1 cellular context compared by ENCODE assay signal in the genomic region with DNA sequence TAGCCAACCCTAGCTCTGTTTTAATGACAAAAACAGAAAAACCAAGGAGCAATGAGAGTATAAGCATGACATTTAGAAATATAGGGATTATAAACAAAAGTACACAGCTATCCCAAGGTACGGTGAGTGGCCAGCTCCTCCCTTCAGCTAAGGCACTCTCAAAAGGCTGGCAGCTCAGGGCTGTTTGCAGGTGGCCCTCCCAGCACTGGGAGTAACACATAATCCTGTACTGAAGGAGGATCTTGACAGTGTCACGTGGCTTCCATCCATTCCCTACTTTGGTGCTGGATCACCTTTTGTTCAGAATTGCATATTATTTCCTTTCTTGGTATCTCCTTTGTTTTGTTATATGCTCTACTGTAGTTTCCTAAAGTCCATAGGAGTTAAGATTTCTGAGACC.
TF ChIP-seq lines count a peak whose summit lies in the region.

No MANE protein-coding gene starts in this region.

TF ChIP-seq in GM23338, 12 proteins besides CTCF, POLR2A, EP300 and RAD21 (continued from another document):
- TF ChIP-seq, protein P1, sequence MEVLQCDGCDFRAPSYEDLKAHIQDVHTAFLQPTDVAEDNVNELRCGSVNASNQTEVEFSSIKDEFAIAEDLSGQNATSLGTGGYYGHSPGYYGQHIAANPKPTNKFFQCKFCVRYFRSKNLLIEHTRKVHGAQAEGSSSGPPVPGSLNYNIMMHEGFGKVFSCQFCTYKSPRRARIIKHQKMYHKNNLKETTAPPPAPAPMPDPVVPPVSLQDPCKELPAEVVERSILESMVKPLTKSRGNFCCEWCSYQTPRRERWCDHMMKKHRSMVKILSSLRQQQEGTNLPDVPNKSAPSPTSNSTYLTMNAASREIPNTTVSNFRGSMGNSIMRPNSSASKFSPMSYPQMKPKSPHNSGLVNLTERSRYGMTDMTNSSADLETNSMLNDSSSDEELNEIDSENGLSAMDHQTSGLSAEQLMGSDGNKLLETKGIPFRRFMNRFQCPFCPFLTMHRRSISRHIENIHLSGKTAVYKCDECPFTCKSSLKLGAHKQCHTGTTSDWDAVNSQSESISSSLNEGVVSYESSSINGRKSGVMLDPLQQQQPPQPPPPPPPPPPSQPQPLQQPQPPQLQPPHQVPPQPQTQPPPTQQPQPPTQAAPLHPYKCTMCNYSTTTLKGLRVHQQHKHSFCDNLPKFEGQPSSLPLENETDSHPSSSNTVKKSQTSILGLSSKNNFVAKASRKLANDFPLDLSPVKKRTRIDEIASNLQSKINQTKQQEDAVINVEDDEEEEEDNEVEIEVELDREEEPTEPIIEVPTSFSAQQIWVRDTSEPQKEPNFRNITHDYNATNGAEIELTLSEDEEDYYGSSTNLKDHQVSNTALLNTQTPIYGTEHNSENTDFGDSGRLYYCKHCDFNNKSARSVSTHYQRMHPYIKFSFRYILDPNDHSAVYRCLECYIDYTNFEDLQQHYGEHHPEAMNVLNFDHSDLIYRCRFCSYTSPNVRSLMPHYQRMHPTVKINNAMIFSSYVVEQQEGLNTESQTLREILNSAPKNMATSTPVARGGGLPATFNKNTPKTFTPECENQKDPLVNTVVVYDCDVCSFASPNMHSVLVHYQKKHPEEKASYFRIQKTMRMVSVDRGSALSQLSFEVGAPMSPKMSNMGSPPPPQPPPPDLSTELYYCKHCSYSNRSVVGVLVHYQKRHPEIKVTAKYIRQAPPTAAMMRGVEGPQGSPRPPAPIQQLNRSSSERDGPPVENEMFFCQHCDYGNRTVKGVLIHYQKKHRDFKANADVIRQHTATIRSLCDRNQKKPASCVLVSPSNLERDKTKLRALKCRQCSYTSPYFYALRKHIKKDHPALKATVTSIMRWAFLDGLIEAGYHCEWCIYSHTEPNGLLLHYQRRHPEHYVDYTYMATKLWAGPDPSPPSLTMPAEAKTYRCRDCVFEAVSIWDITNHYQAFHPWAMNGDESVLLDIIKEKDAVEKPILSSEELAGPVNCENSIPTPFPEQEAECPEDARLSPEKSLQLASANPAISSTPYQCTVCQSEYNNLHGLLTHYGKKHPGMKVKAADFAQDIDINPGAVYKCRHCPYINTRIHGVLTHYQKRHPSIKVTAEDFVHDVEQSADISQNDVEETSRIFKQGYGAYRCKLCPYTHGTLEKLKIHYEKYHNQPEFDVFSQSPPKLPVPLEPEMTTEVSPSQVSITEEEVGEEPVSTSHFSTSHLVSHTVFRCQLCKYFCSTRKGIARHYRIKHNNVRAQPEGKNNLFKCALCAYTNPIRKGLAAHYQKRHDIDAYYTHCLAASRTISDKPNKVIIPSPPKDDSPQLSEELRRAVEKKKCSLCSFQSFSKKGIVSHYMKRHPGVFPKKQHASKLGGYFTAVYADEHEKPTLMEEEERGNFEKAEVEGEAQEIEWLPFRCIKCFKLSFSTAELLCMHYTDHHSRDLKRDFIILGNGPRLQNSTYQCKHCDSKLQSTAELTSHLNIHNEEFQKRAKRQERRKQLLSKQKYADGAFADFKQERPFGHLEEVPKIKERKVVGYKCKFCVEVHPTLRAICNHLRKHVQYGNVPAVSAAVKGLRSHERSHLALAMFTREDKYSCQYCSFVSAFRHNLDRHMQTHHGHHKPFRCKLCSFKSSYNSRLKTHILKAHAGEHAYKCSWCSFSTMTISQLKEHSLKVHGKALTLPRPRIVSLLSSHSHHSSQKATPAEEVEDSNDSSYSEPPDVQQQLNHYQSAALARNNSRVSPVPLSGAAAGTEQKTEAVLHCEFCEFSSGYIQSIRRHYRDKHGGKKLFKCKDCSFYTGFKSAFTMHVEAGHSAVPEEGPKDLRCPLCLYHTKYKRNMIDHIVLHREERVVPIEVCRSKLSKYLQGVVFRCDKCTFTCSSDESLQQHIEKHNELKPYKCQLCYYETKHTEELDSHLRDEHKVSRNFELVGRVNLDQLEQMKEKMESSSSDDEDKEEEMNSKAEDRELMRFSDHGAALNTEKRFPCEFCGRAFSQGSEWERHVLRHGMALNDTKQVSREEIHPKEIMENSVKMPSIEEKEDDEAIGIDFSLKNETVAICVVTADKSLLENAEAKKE (CRISPR knock-in tag; IDR thresholded peaks at IDR 0.05), result no peak
- no peak for TF ChIP-seq EZH2 (IDR thresholded peaks at IDR 0.05; ENCODE audit: low read depth, unreplicated experiment)
- no peak for TF ChIP-seq EZH2phosphoT487 (IDR thresholded peaks at IDR 0.05; ENCODE audit: unreplicated experiment)
- TF ChIP-seq STAT1 (IDR thresholded peaks at IDR 0.05; ENCODE audit: unreplicated experiment), result no peak
- no peak for TF ChIP-seq POLR2AphosphoS5 (IDR thresholded peaks at IDR 0.05; ENCODE audit: low read depth)
- TF ChIP-seq NANOG (IDR thresholded peaks at IDR 0.05; ENCODE audit: borderline replicate concordance), result no peak
- TF ChIP-seq, protein P2, sequence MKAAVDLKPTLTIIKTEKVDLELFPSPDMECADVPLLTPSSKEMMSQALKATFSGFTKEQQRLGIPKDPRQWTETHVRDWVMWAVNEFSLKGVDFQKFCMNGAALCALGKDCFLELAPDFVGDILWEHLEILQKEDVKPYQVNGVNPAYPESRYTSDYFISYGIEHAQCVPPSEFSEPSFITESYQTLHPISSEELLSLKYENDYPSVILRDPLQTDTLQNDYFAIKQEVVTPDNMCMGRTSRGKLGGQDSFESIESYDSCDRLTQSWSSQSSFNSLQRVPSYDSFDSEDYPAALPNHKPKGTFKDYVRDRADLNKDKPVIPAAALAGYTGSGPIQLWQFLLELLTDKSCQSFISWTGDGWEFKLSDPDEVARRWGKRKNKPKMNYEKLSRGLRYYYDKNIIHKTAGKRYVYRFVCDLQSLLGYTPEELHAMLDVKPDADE (IDR thresholded peaks at IDR 0.05), result no peak
- no peak for TF ChIP-seq ZNF114 (CRISPR knock-in tag; IDR thresholded peaks at IDR 0.05)
